26 cellular contexts compared by ENCODE assay signal in genomic region chr12:73266206-73266605, GRCh38.
"Had no signal": no experiment of that assay in that cellular context is flagged by ENCODE, and none has a peak within 500 bp of the region (broad histone marks: within the 10 kb centered on the region; RNA-seq: fewer than 3 reads in every experiment).

No MANE protein-coding gene starts in this region.

- H3K27ac Mint-ChIP-seq: immature natural killer cell; naive thymus-derived CD8-positive, alpha-beta T cell; nephron; stimulated activated naive CD8-positive, alpha-beta T cell treated with anti-CD3 and anti-CD28 coated beads, Interleukin-15, Interleukin-2, amounts not matched to agents 100 ng/mL and 50 ng/mL, for 24 hours had no signal

- H3K4me3 Mint-ChIP-seq: immature natural killer cell; naive thymus-derived CD8-positive, alpha-beta T cell; nephron; neural crest cell; stimulated activated naive CD8-positive, alpha-beta T cell treated with anti-CD3 and anti-CD28 coated beads, Interleukin-15, Interleukin-2, amounts not matched to agents 100 ng/mL and 50 ng/mL, for 24 hours had no signal

- ATAC-seq: naive thymus-derived CD8-positive, alpha-beta T cell; pancreas; right cardiac atrium; sciatic nerve; upper lobe of right lung had no signal

- H3K36me3 ChIP-seq: left ventricle myocardium inferior, pancreas, prostate gland, suprapubic skin, thoracic aorta, tibial artery, upper lobe of right lung had no signal

- H3K27ac ChIP-seq: left ventricle myocardium inferior, pancreas, prostate gland, skin epidermis, suprapubic skin, thoracic aorta, tibial artery, upper lobe of right lung had no signal

- H3K4me3 ChIP-seq: left ventricle myocardium inferior, lung, pancreas, prostate gland, skin epidermis, suprapubic skin, thoracic aorta, tibial artery, upper lobe of right lung had no signal

- H3K9me3 ChIP-seq: pancreas, prostate gland, suprapubic skin, thoracic aorta, tibial artery, upper lobe of right lung had no signal

- H3K4me1 Mint-ChIP-seq: immature natural killer cell; naive thymus-derived CD8-positive, alpha-beta T cell; nephron had no signal

- H3K27me3 Mint-ChIP-seq: naive thymus-derived CD8-positive, alpha-beta T cell; stimulated activated naive CD8-positive, alpha-beta T cell treated with anti-CD3 and anti-CD28 coated beads, Interleukin-15, Interleukin-2, amounts not matched to agents 100 ng/mL and 50 ng/mL, for 24 hours had no signal

- H3K27me3 ChIP-seq: pancreas, suprapubic skin, tibial artery, upper lobe of right lung had no signal

- H3K4me1 ChIP-seq: left ventricle myocardium inferior, pancreas, prostate gland, suprapubic skin, tibial artery, upper lobe of right lung had no signal

- DNase-seq: hypothalamus; immature natural killer cell; left ventricle myocardium inferior; naive thymus-derived CD8-positive, alpha-beta T cell; nucleus accumbens; pancreas; posterior cingulate gyrus; retina; right cardiac atrium; stimulated activated CD4-positive, alpha-beta T cell treated with anti-CD3 and anti-CD28 coated beads, Interleukin-12 subunit alpha, Interleukin-12 subunit beta, amount 100 ng/mL, for 4 hours; stimulated activated CD4-positive, alpha-beta T cell treated with anti-CD3 and anti-CD28 coated beads, Interleukin-15, amount 100 ng/mL, for 24 hours; stimulated activated CD4-positive, alpha-beta T cell treated with anti-CD3 and anti-CD28 coated beads, Interleukin-2, amount 100 ng/mL, for 24 hours; stimulated activated CD4-positive, alpha-beta T cell treated with anti-CD3 and anti-CD28 coated beads, Interleukin-4, amount 100 ng/mL, for 1 hour; stimulated activated naive CD4-positive, alpha-beta T cell; tibial artery; trophoblast cell; upper lobe of right lung had no signal
